In genomic region chr17:79272220-79272619, GRCh38 we compare ENCODE assay signal across 20 cellular contexts.
DNase-seq lines count a peak whose midpoint lies in the region; ATAC-seq and TF ChIP-seq lines count a peak whose summit lies in the region.
"Had no signal": no experiment of that assay in that cellular context is flagged by ENCODE, and none has a peak within 500 bp of the region (broad histone marks: within the 10 kb centered on the region; RNA-seq: fewer than 3 reads in every experiment).

No MANE protein-coding gene starts in this region.

- peak overlapping the region; percentile 72 for H3K18ac ChIP-seq in neuronal stem cell (ENCODE audit: low read length)

- no peak overlapping the region for H2AK5ac ChIP-seq in neuronal stem cell (ENCODE audit: low read depth, low read length)

- H3K4me2 ChIP-seq in SK-N-SH (no peak overlapping the region), neuronal stem cell (ENCODE audit: insufficient read depth, low read length, poor library complexity, severe bottlenecking) (no peak overlapping the region)
- H3K4me2 ChIP-seq: GM23338 had no signal

- CTCF ChIA-PET in MCF 10A (lab: Yijun Ruan, JAX) = interaction anchor here (0.7 kb wide), 1 partner anchor 411 kb away, joined by 3 read pairs; no protein-coding TSS in a partner anchor
- CTCF ChIA-PET in SK-N-SH (lab: Yijun Ruan, JAX) = interaction anchor here (0.9 to 13.3 kb wide), 8 partner anchors 9 to 120 kb away, joined by 3 to 149 read pairs (median 4); no protein-coding TSS in a partner anchor

- TF ChIP-seq POLR2A in breast epithelium (IDR thresholded peaks at IDR 0.05) = no peak
- TF ChIP-seq POLR2A in upper lobe of left lung (IDR thresholded peaks at IDR 0.05) = no peak

- no peak for ATAC-seq in upper lobe of left lung (ENCODE audit: low FRiP score in 2 of 2)
- ATAC-seq in HG02852 (IDR thresholded peaks at IDR 0.05; ENCODE audit: unreplicated experiment) = no peak
- ATAC-seq: GM23338 had no signal

- H3K14ac ChIP-seq in neuronal stem cell (ENCODE audit: low read length) = no peak overlapping the region

- no peaks in the 10 kb centered on the region for H3K36me3 Mint-ChIP-seq in MCF 10A (ENCODE audit: insufficient read depth, unreplicated experiment)
- H3K36me3 Mint-ChIP-seq: CD14-positive monocyte; CD8-positive, alpha-beta memory T cell had no signal

- TF ChIP-seq CTCF in MCF 10A (IDR thresholded peaks at IDR 0.05; ENCODE audit: unreplicated experiment) (no peak), breast epithelium (IDR thresholded peaks at IDR 0.05) (no peak), SK-N-SH (IDR thresholded peaks at IDR 0.05) (no peak), upper lobe of left lung (IDR thresholded peaks at IDR 0.05) (no peak)

- H3K4me1 ChIP-seq in breast epithelium (no peaks in the 10 kb centered on the region), SK-N-SH (ENCODE audit: control insufficient read depth in 1 of 2, insufficient read depth in 2 of 2, low read depth in 1 of 2, low read length in 1 of 2) (peaks cover 0 to 47% of the 10 kb centered on the region in 2 experiments; a peak in 1 of 4 replicates), neuronal stem cell (ENCODE audit: control insufficient read depth in 2 of 2, insufficient read depth in 1 of 2, low read depth in 1 of 2, low read length in 2 of 2) (peaks cover 3% of the 10 kb centered on the region in 2 donors), upper lobe of left lung (no peaks in the 10 kb centered on the region)
- H3K4me1 ChIP-seq: BE2C, HAP-1 had no signal

- no peak overlapping the region for H4K8ac ChIP-seq in neuronal stem cell (ENCODE audit: low read depth, low read length)

- H3K9ac ChIP-seq in SK-N-SH (no peak overlapping the region), neuronal stem cell (ENCODE audit: low read depth, low read length, poor library complexity) (no peak overlapping the region)
- H3K9ac ChIP-seq: BLaER1 treated with 17β-estradiol and CSF1 and Interleukin-3, amounts not matched to agents 10 nM and 100 nM had no signal

- no peak for TF ChIP-seq RAD21 in SK-N-SH (IDR thresholded peaks at IDR 0.05; ENCODE audit: low read length)

- H3F3A ChIP-seq in SK-N-SH (replicated peaks; ENCODE audit: insufficient read depth) = no peaks in the 10 kb centered on the region

- no peak overlapping the region for H3K23ac ChIP-seq in neuronal stem cell (ENCODE audit: low read depth, low read length, poor library complexity)

- peak overlapping the region; percentile 24 for H3K27ac Mint-ChIP-seq in MCF 10A (ENCODE audit: low read depth, unreplicated experiment)
- H3K27ac Mint-ChIP-seq: CD14-positive monocyte; CD4-positive, alpha-beta T cell; CD8-positive, alpha-beta memory T cell; GM23338 had no signal

- no peak overlapping the region for H2BK120ac ChIP-seq in neuronal stem cell (ENCODE audit: low read depth, low read length)

- H3K9me3 ChIP-seq in breast epithelium = no peaks in the 10 kb centered on the region
- H3K9me3 ChIP-seq in SK-N-SH = no peaks in the 10 kb centered on the region
- H3K9me3 ChIP-seq in neuronal stem cell (replicated peaks in 1 of 2; ENCODE audit: control insufficient read depth in 2 of 2, insufficient read depth in 1 of 2, low read depth in 1 of 2, low read length in 2 of 2) = no peaks in the 10 kb centered on the region
- no peaks in the 10 kb centered on the region for H3K9me3 ChIP-seq in upper lobe of left lung
- H3K9me3 ChIP-seq: A549; BE2C; BLaER1 treated with 17β-estradiol and CSF1 and Interleukin-3, amounts not matched to agents 10 nM and 100 nM; HAP-1 had no signal

- no TSS peak for BruUV-seq in MCF 10A (replicated peaks; lab: Mats Ljungman, UMichigan)

- peaks cover 0 to 80% of the 10 kb centered on the region in 2 donors for H3K27me3 ChIP-seq in breast epithelium
- 0 out of 2 replicates have a peak, but pooled peaks cover 9% of the 10 kb centered on the region for H3K27me3 ChIP-seq in SK-N-SH (ENCODE audit: insufficient read depth)
- peaks cover 0 to 42% (median 0%) of the 10 kb centered on the region in 3 experiments for H3K27me3 ChIP-seq in neuronal stem cell (ENCODE audit: control insufficient read depth in 3 of 3, insufficient read depth in 3 of 3, low read depth in 1 of 3, low read length in 3 of 3)
- no peaks in the 10 kb centered on the region for H3K27me3 ChIP-seq in upper lobe of left lung
- H3K27me3 ChIP-seq: BLaER1 treated with 17β-estradiol and CSF1 and Interleukin-3, amounts not matched to agents 10 nM and 100 nM had no signal

- no peak overlapping the region for H3K27ac ChIP-seq in breast epithelium
- peak overlapping the region in 1 of 2 experiments; percentile 76; a peak in 2 of 4 replicates for H3K27ac ChIP-seq in SK-N-SH (ENCODE audit: low read depth in 2 of 2, low read length in 1 of 2)
- H3K27ac ChIP-seq in neuronal stem cell (replicated peaks; ENCODE audit: low read length) = no peak overlapping the region
- no peak overlapping the region for H3K27ac ChIP-seq in upper lobe of left lung
- H3K27ac ChIP-seq: 22Rv1; A549; BLaER1 treated with 17β-estradiol and CSF1 and Interleukin-3, amounts not matched to agents 10 nM and 100 nM had no signal

- no peak overlapping the region for H4K91ac ChIP-seq in neuronal stem cell (ENCODE audit: low read depth, low read length, poor library complexity)

- no peak overlapping the region for H2BK15ac ChIP-seq in neuronal stem cell (ENCODE audit: low read length)

- H3K4ac ChIP-seq in neuronal stem cell (ENCODE audit: low read length) = no peak overlapping the region

- no peak overlapping the region for H2BK12ac ChIP-seq in neuronal stem cell (ENCODE audit: low read length)

- H3K4me3 ChIP-seq in breast epithelium (no peak overlapping the region), SK-N-SH (ENCODE audit: low read depth in 2 of 2, low read length in 1 of 2) (no peak overlapping the region), neuronal stem cell (ENCODE audit: low read length in 2 of 2) (no peak overlapping the region), upper lobe of left lung (no peak overlapping the region)
- H3K4me3 ChIP-seq: A549; BLaER1 treated with 17β-estradiol and CSF1 and Interleukin-3, amounts not matched to agents 10 nM and 100 nM; GM23338; HAP-1 had no signal

- H3K4me3 Mint-ChIP-seq in MCF 10A (ENCODE audit: unreplicated experiment) = no peak overlapping the region
- H3K4me3 Mint-ChIP-seq: CD14-positive monocyte; CD4-positive, alpha-beta T cell; CD8-positive, alpha-beta memory T cell; GM23338 had no signal

- no peak overlapping the region for H2BK5ac ChIP-seq in neuronal stem cell (ENCODE audit: low read length)

- H3K79me2 ChIP-seq in SK-N-SH (ENCODE audit: insufficient read depth) = no peaks in the 10 kb centered on the region

- no peaks in the 10 kb centered on the region for H3K9me2 ChIP-seq in SK-N-SH

- WGBS in SK-N-SH (ENCODE audit: low lambda C conversion rate) = 12% methylated on average over 9 of the region's 9 CpGs
- WGBS in neuronal stem cell (ENCODE audit: extremely low coverage in 2 of 2, insufficient read length in 2 of 2, insufficient replicate concordance in 1 of 2), 2 donors = no CpG with 5 or more reads among the region's 9 CpGs
- WGBS in upper lobe of left lung, 2 donors = 51 to 58% methylated on average over 6 to 9 of the region's 9 CpGs

- no peaks in the 10 kb centered on the region for H4K20me1 ChIP-seq in SK-N-SH (ENCODE audit: insufficient read depth)

- POLR2A ChIA-PET in MCF 10A (lab: Yijun Ruan, JAX) = no interaction called here
- POLR2A ChIA-PET in SK-N-SH (lab: Yijun Ruan, JAX) = interaction anchor here (1.3 kb wide), 1 partner anchor 14 kb away, joined by 6 read pairs; no protein-coding TSS in a partner anchor

- H3K4me1 Mint-ChIP-seq in MCF 10A (ENCODE audit: insufficient read depth, unreplicated experiment) = peaks cover 7% of the 10 kb centered on the region
- H3K4me1 Mint-ChIP-seq: CD14-positive monocyte had no signal

- H3K9me3 Mint-ChIP-seq in MCF 10A (ENCODE audit: unreplicated experiment) = no peaks in the 10 kb centered on the region
- H3K9me3 Mint-ChIP-seq: CD4-positive, alpha-beta T cell; CD8-positive, alpha-beta memory T cell; GM23338 had no signal

- DNase-seq in MCF 10A (ENCODE audit: unreplicated experiment) = no peak
- no peak for DNase-seq in breast epithelium (ENCODE audit: low spot score in 2 of 2)
- DNase-seq in SK-N-SH = peak; percentile 90
- no peak for DNase-seq in neuronal stem cell (ENCODE audit: low spot score)
- no peak for DNase-seq in upper lobe of left lung
- DNase-seq in DMS153 treated with DMSO at 0.1 percent for 48 hours (lab: John Stamatoyannopoulos, UW; ENCODE audit: unreplicated experiment) = no peak
- DNase-seq: AML-193; CD4-positive, alpha-beta T cell; CD8-positive, alpha-beta memory T cell; DMS 273 treated with DMSO at 0.1 percent for 48 hours; DMS79 treated with DMSO at 0.1 percent for 48 hours; GF-D8 had no signal

- H2AFZ ChIP-seq in SK-N-SH (ENCODE audit: low read depth) = no peak overlapping the region
- no peak overlapping the region for H2AFZ ChIP-seq in neuronal stem cell (ENCODE audit: low read length)
- H2AFZ ChIP-seq: GM23338 had no signal

- no peaks in the 10 kb centered on the region for H3K79me1 ChIP-seq in neuronal stem cell (ENCODE audit: low read depth, low read length)

- intact Hi-C loops in MCF 10A (cut with micrococcal nuclease) (no loop called here), breast epithelium (cut with DNase I; ENCODE audit: low total_unique reads) (no loop called here)

- H3K36me3 ChIP-seq in breast epithelium = no peaks in the 10 kb centered on the region
- H3K36me3 ChIP-seq in SK-N-SH (replicated peaks in 1 of 2; ENCODE audit: control insufficient read depth in 1 of 2, insufficient read depth in 2 of 2, low read length in 1 of 2) = no peaks in the 10 kb centered on the region
- H3K36me3 ChIP-seq in neuronal stem cell (replicated peaks in 1 of 2; ENCODE audit: control insufficient read depth in 2 of 2, insufficient read depth in 2 of 2, low read length in 2 of 2) = no peaks in the 10 kb centered on the region
- H3K36me3 ChIP-seq in upper lobe of left lung = no peaks in the 10 kb centered on the region
- H3K36me3 ChIP-seq: BE2C; BLaER1 treated with 17β-estradiol and CSF1 and Interleukin-3, amounts not matched to agents 10 nM and 100 nM; HAP-1 had no signal

- TF ChIP-seq EP300 in SK-N-SH (IDR thresholded peaks at IDR 0.05; ENCODE audit: borderline replicate concordance in 1 of 2, low read depth in 1 of 2, low read length in 1 of 2) (peak in 1 of 2 experiments; percentile 96; a peak in 2 of 4 replicates), upper lobe of left lung (IDR thresholded peaks at IDR 0.05) (no peak)

- H3K27me3 Mint-ChIP-seq in MCF 10A (ENCODE audit: insufficient read depth, unreplicated experiment) = peaks cover 60% of the 10 kb centered on the region

TF ChIP-seq in SK-N-SH, 30 proteins besides CTCF, POLR2A, EP300 and RAD21 (continues in another document):
- TF ChIP-seq FOXJ3 (CRISPR knock-in tag; IDR thresholded peaks at IDR 0.05) (peak; percentile 89), CHD2 (IDR thresholded peaks at IDR 0.05; ENCODE audit: low read length, partially characterized antibody) (peak; percentile 64), RCOR1 (IDR thresholded peaks at IDR 0.05; ENCODE audit: low read length) (peak; percentile 100), EZH2phosphoT487 (IDR thresholded peaks at IDR 0.05; ENCODE audit: borderline replicate concordance, low read depth) (no peak)
